In genomic region chr10:26839966-26840627, GRCh38 we compare ENCODE assay signal across 9 cellular contexts. TPM values are rescaled to one million over a fixed set of nuclear protein-coding genes. Genes with fewer than 3 reads are reported as not detected.
DNase-seq lines count a peak whose midpoint lies in the region; ATAC-seq and TF ChIP-seq lines count a peak whose summit lies in the region.
"Had no signal": no experiment of that assay in that cellular context is flagged by ENCODE, and none has a peak within 500 bp of the region (broad histone marks: within the 10 kb centered on the region; RNA-seq: fewer than 3 reads in every experiment).

No MANE protein-coding gene starts in this region.

- no peaks in the 10 kb centered on the region for H3K4me1 ChIP-seq in endodermal cell (ENCODE audit: control insufficient read depth, insufficient read depth, low read length)

- TF ChIP-seq CTCF in endodermal cell (conservative IDR thresholded peaks at IDR 0.05) (no peak), RWPE1 (conservative IDR thresholded peaks at IDR 0.05; ENCODE audit: low read depth) (no peak)

- no peak for ATAC-seq in naive B cell (ENCODE audit: low read depth in 2 of 2)

- no peaks in the 10 kb centered on the region for H3K27me3 Mint-ChIP-seq in activated T-helper 2 cell treated with anti-CD3 and anti-CD28 coated beads, Interferon-gamma antibody, Interleukin-2, Interleukin-4, amounts not matched to agents 10 μg/mL and 5 μg/mL and 100 μg/mL, durations not matched to agents 14 hours and 24 hours and 36 hours (ENCODE audit: low read depth)
- H3K27me3 Mint-ChIP-seq in naive B cell (no peaks in the 10 kb centered on the region), endodermal cell (ENCODE audit: insufficient read depth) (no peaks in the 10 kb centered on the region)

- no peak overlapping the region for H3K9ac ChIP-seq in endodermal cell (ENCODE audit: extremely low read depth, low read length, poor library complexity, severe bottlenecking)

- peaks cover 42% of the 10 kb centered on the region for H3K4me1 Mint-ChIP-seq in activated T-helper 2 cell treated with anti-CD3 and anti-CD28 coated beads, Interferon-gamma antibody, Interleukin-2, Interleukin-4, amounts not matched to agents 10 μg/mL and 5 μg/mL and 100 μg/mL, durations not matched to agents 14 hours and 24 hours and 36 hours (ENCODE audit: low read depth)
- H3K4me1 Mint-ChIP-seq in naive B cell (peaks cover 67 to 90% (median 87%) of the 10 kb centered on the region in 3 donors), endodermal cell (peaks cover 14% of the 10 kb centered on the region)

- intact Hi-C loops in activated T-helper 2 cell treated with anti-CD3 and anti-CD28 coated beads, Interferon-gamma antibody, Interleukin-2, Interleukin-4, amounts not matched to agents 10 μg/mL and 5 μg/mL and 100 μg/mL, durations not matched to agents 14 hours and 24 hours and 36 hours (cut with micrococcal nuclease): loop anchor here (2.0 kb wide), 1 partner anchor 17 kb away; no protein-coding TSS in a partner anchor

- H3K4me3 Mint-ChIP-seq in activated T-helper 2 cell treated with anti-CD3 and anti-CD28 coated beads, Interferon-gamma antibody, Interleukin-2, Interleukin-4, amounts not matched to agents 10 μg/mL and 5 μg/mL and 100 μg/mL, durations not matched to agents 14 hours and 24 hours and 36 hours (ENCODE audit: low read depth): no peak overlapping the region
- H3K4me3 Mint-ChIP-seq in naive B cell: peak overlapping the region in 2 of 8 donors; percentile 21 to 54
- H3K4me3 Mint-ChIP-seq in endodermal cell: no peak overlapping the region

- peaks cover 5% of the 10 kb centered on the region for H3K36me3 ChIP-seq in endodermal cell (ENCODE audit: control insufficient read depth, insufficient read depth, low read length)

- H3K36me3 Mint-ChIP-seq in activated T-helper 2 cell treated with anti-CD3 and anti-CD28 coated beads, Interferon-gamma antibody, Interleukin-2, Interleukin-4, amounts not matched to agents 10 μg/mL and 5 μg/mL and 100 μg/mL, durations not matched to agents 14 hours and 24 hours and 36 hours (ENCODE audit: low read depth): peaks cover 52% of the 10 kb centered on the region
- H3K36me3 Mint-ChIP-seq in naive B cell: peaks cover 0 to 6% of the 10 kb centered on the region in 2 donors
- peaks cover 22% of the 10 kb centered on the region for H3K36me3 Mint-ChIP-seq in endodermal cell (ENCODE audit: low read depth)

- 86 to 88% methylated on average over 1 to 3 of the region's 3 CpGs for WGBS in endodermal cell (ENCODE audit: insufficient coverage in 1 of 2, insufficient read length in 1 of 2), 2 experiments

- no peak overlapping the region for H3K4me3 ChIP-seq in endodermal cell (ENCODE audit: low read length)

- H3K9me3 Mint-ChIP-seq in activated T-helper 2 cell treated with anti-CD3 and anti-CD28 coated beads, Interferon-gamma antibody, Interleukin-2, Interleukin-4, amounts not matched to agents 10 μg/mL and 5 μg/mL and 100 μg/mL, durations not matched to agents 14 hours and 24 hours and 36 hours: peaks cover 9% of the 10 kb centered on the region
- peaks cover 0 to 1% (median 0%) of the 10 kb centered on the region in 7 donors for H3K9me3 Mint-ChIP-seq in naive B cell
- H3K9me3 Mint-ChIP-seq in endodermal cell: peaks cover 8% of the 10 kb centered on the region

- no peak overlapping the region for H3K27ac ChIP-seq in endodermal cell (ENCODE audit: low read depth, low read length)
- no peak overlapping the region for H3K27ac ChIP-seq in RWPE1

- DNase-seq in NCI-H510A treated with DMSO at 0.1 percent for 48 hours (lab: John Stamatoyannopoulos, UW) (peak; percentile 32), NCI-H510A (lab: John Stamatoyannopoulos, UW) (no peak), H4 (ENCODE audit: low spot score) (peak; percentile 5), naive B cell (no peak), occipital lobe (lab: John Stamatoyannopoulos, UW) (no peak), endodermal cell (no peak), RWPE1 (ENCODE audit: low spot score) (no peak)
- DNase-seq in activated T-helper 2 cell treated with anti-CD3 and anti-CD28 coated beads, Interferon-gamma antibody, Interleukin-2, Interleukin-4, amounts not matched to agents 10 μg/mL and 5 μg/mL and 100 μg/mL, durations not matched to agents 14 hours and 24 hours and 36 hours (ENCODE audit: low spot score): no peak
- DNase-seq: OCI-M1 had no signal

- POLR2A ChIA-PET in RWPE1 (lab: Yijun Ruan, JAX; ENCODE audit: low non-redundant PET): no interaction called here

- CTCF ChIA-PET in RWPE1 (lab: Yijun Ruan, JAX): interaction anchor here (0.7 kb wide), 1 partner anchor 1813 kb away, joined by 3 read pairs; no protein-coding TSS in a partner anchor

- H3K27me3 ChIP-seq in endodermal cell (ENCODE audit: control insufficient read depth, insufficient read depth, low read length, poor library complexity, severe bottlenecking): no peaks in the 10 kb centered on the region

- peaks cover 12% of the 10 kb centered on the region for H3K9me3 ChIP-seq in endodermal cell (ENCODE audit: control insufficient read depth, low read length)

- peak overlapping the region; percentile 65 for H3K27ac Mint-ChIP-seq in activated T-helper 2 cell treated with anti-CD3 and anti-CD28 coated beads, Interferon-gamma antibody, Interleukin-2, Interleukin-4, amounts not matched to agents 10 μg/mL and 5 μg/mL and 100 μg/mL, durations not matched to agents 14 hours and 24 hours and 36 hours
- H3K27ac Mint-ChIP-seq in naive B cell (peak overlapping the region in 5 of 6 donors; percentile 74 to 95 (median 83)), endodermal cell (no peak overlapping the region)

RNA-seq across cellular contexts. Expression of gene ABI1, which starts 20.7 kb away (rescaled TPM):
- 22.3 and 28.2 TPM in 2 replicates for total RNA-seq in H4 (2014; rRNA removed; shearing (Covaris generic))
- total RNA-seq in activated T-helper 2 cell treated with anti-CD3 and anti-CD28 coated beads, Interferon-gamma antibody, Interleukin-2, Interleukin-4, amounts not matched to agents 10 μg/mL and 5 μg/mL and 100 μg/mL, durations not matched to agents 14 hours and 24 hours and 36 hours: 50.1 and 52.7 TPM in 2 replicates
- 100 to 1,000 TPM in 5 of 6 donors, 10 to 100 TPM in 1; 85.7 to 122 (median 108) TPM for polyA plus RNA-seq in naive B cell (ENCODE audit: low read depth in 6 of 6)
- total RNA-seq in occipital lobe: 65.7 TPM
- total RNA-seq in endodermal cell: 10 to 100 TPM; 40.6 to 42.2 TPM
- 32.3 TPM for polyA plus RNA-seq in endodermal cell (2013, experiment 1 of 2)
- polyA plus RNA-seq in endodermal cell (2013, experiment 2 of 2): 30.6 TPM

Comparison
In these comparisons a context has a peak if more than half of its experiments do, and no peak if none do; other contexts are left out.
1. DNase-seq: peak in NCI-H510A treated with DMSO at 0.1 percent for 48 hours (single experiment) and H4 (single experiment); none in NCI-H510A (single experiment), activated T-helper 2 cell treated with anti-CD3 and anti-CD28 coated beads, Interferon-gamma antibody, Interleukin-2, Interleukin-4, amounts not matched to agents 10 μg/mL and 5 μg/mL and 100 μg/mL, durations not matched to agents 14 hours and 24 hours and 36 hours (single experiment), naive B cell (single experiment), occipital lobe (single experiment), endodermal cell (single experiment) and RWPE1 (single experiment).